In the genomic region with DNA sequence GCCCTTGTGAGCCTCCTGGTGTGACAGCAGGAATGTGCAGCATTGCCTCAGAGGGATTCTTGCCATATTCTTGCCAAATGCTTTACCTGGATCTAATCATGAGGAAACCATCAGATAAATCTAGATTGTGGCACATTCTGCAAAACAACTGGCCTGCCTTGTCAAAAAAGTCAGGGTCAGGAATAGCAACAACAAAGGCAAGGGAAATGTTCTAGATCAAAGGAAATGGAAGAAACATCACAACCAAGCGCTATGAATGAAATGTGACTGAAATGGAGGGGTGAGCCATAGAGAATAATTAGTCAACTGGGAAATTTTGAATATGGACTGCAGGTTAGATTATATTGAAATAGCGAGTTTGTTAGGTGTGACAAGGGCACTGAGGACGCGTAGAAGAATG, we compare ENCODE assay signal across 35 cellular contexts.
"Had no signal": no experiment of that assay in that cellular context is flagged by ENCODE, and none has a peak within 500 bp of the region (broad histone marks: within the 10 kb centered on the region; RNA-seq: fewer than 3 reads in every experiment).

No MANE protein-coding gene starts in this region.

- H3K9me3 ChIP-seq: MG63 had no signal

- DNase-seq: Karpas-422, Kasumi-1, KG1, MG63, MM.1S, MV-4-11, NCI-H1048, NCI-H1092, NCI-H1092 treated with DMSO at 0.1 percent for 48 hours, NCI-H1105, NCI-H1105 treated with DMSO at 0.1 percent for 48 hours, NCI-H1417, NCI-H1417 treated with DMSO at 0.1 percent for 48 hours, NCI-H1436, NCI-H1436 treated with DMSO at 0.1 percent for 48 hours, NCI-H1694, NCI-H1694 treated with DMSO at 0.1 percent for 48 hours, NCI-H187, NCI-H187 treated with DMSO at 0.1 percent for 48 hours, NCI-H1930, NCI-H2029, NCI-H2029 treated with DMSO at 0.1 percent for 48 hours, NCI-H2081, NCI-H2081 treated with DMSO at 0.1 percent for 48 hours, NCI-H2107, NCI-H2171, NCI-H2171 treated with DMSO at 0.1 percent for 48 hours, NCI-H2227 treated with DMSO at 0.1 percent for 48 hours, NCI-H226, NCI-H345, NCI-H446, NCI-H446 treated with DMSO at 0.1 percent for 48 hours, NCI-H510A, NCI-H510A treated with DMSO at 0.1 percent for 48 hours had no signal

- H3K4me3 ChIP-seq: MG63 had no signal

- H3K27ac ChIP-seq: KMS-11 had no signal

- H3K4me2 ChIP-seq: KMS-11 had no signal

- H3K9ac ChIP-seq: KMS-11 had no signal

- H3K36me3 ChIP-seq: MG63 had no signal

- H3K27me3 ChIP-seq: MG63 had no signal
